28 cellular contexts compared by ENCODE assay signal in genomic region chr3:23485922-23486321, GRCh38.
"Had no signal": no experiment of that assay in that cellular context is flagged by ENCODE, and none has a peak within 500 bp of the region (broad histone marks: within the 10 kb centered on the region; RNA-seq: fewer than 3 reads in every experiment).

No MANE protein-coding gene starts in this region.

- H3K4me1 ChIP-seq: pancreas, prostate gland, right lobe of liver, transverse colon, uterus had no signal

- H3K27me3 ChIP-seq: neural progenitor cell, neutrophil, pancreas, right lobe of liver, sigmoid colon, suprapubic skin, testis, tibial artery, transverse colon, upper lobe of right lung, uterus had no signal

- H3K4me3 ChIP-seq: neural progenitor cell, pancreas, prostate gland, right lobe of liver, sigmoid colon, suprapubic skin, testis, tibial artery, transverse colon, upper lobe of right lung, uterus had no signal

- ATAC-seq: naive thymus-derived CD4-positive, alpha-beta T cell; pancreas; stimulated activated memory B cell treated with anti-CD40 and anti-IgM and Interleukin-4, amounts not matched to agents 10 μg/mL and 1 μg/mL and 100 μg/mL, for 72 hours; stimulated activated naive CD8-positive, alpha-beta T cell treated with anti-CD3 and anti-CD28 coated beads, Interleukin-15, amount 100 ng/mL, for 72 hours; stimulated activated naive CD8-positive, alpha-beta T cell treated with anti-CD3 and anti-CD28 coated beads, Interleukin-15, Interleukin-2, amounts not matched to agents 100 U/mL and 50 U/mL, for 24 hours; upper lobe of right lung had no signal

- H3K9ac ChIP-seq: neural progenitor cell had no signal

- H2AFZ ChIP-seq: neural progenitor cell had no signal

- H3K4me2 ChIP-seq: neural progenitor cell had no signal

- H3K36me3 ChIP-seq: neural progenitor cell, neutrophil, pancreas, prostate gland, right lobe of liver, sigmoid colon, suprapubic skin, transverse colon, upper lobe of right lung, uterus had no signal

- H3K9me3 ChIP-seq: neutrophil, pancreas, prostate gland, right lobe of liver, suprapubic skin, testis, tibial artery, transverse colon, uterus had no signal

- H3K27me3 Mint-ChIP-seq: naive thymus-derived CD4-positive, alpha-beta T cell; stimulated activated memory B cell treated with anti-CD40 and anti-IgM and Interleukin-4, amounts not matched to agents 10 μg/mL and 1 μg/mL and 100 μg/mL, for 72 hours; stimulated activated naive CD8-positive, alpha-beta T cell treated with anti-CD3 and anti-CD28 coated beads, Interleukin-15, amount 100 ng/mL, for 72 hours had no signal

- DNase-seq: naive thymus-derived CD4-positive, alpha-beta T cell; nucleus accumbens; retina; right lobe of liver; sigmoid colon; small intestine; stimulated activated CD4-positive, alpha-beta T cell treated with anti-CD3 and anti-CD28 coated beads, Interleukin-12 subunit alpha, Interleukin-12 subunit beta, amount 100 ng/mL, for 4 hours; stimulated activated CD4-positive, alpha-beta T cell treated with anti-CD3 and anti-CD28 coated beads, Interleukin-1b, Interleukin-23, amount 100 ng/mL, for 48 hours; stimulated activated CD4-positive, alpha-beta T cell treated with anti-CD3 and anti-CD28 coated beads, Interleukin-4, amount 100 ng/mL, for 1 hour; stimulated activated CD4-positive, alpha-beta T cell treated with anti-CD3 and anti-CD28 coated beads, Interleukin-4, amount 100 ng/mL, for 4 hours; stimulated activated CD8-positive, alpha-beta memory T cell treated with anti-CD3 and anti-CD28 coated beads, Interleukin-4, amount 100 ng/mL, for 48 hours; stimulated activated naive CD4-positive, alpha-beta T cell; stimulated activated naive CD8-positive, alpha-beta T cell treated with anti-CD3 and anti-CD28 coated beads, Interleukin-15, amount 100 ng/mL, for 72 hours; stimulated activated naive CD8-positive, alpha-beta T cell treated with anti-CD3 and anti-CD28 coated beads, Interleukin-15, Interleukin-2, amounts not matched to agents 100 U/mL and 50 U/mL, for 24 hours; substantia nigra; testis; tibial artery; transverse colon; upper lobe of right lung; uterus had no signal

- H3K27ac Mint-ChIP-seq: naive thymus-derived CD4-positive, alpha-beta T cell; nephron; neural progenitor cell; stimulated activated memory B cell treated with anti-CD40 and anti-IgM and Interleukin-4, amounts not matched to agents 10 μg/mL and 1 μg/mL and 100 μg/mL, for 72 hours; stimulated activated naive CD8-positive, alpha-beta T cell treated with anti-CD3 and anti-CD28 coated beads, Interleukin-15, amount 100 ng/mL, for 72 hours; type B pancreatic cell had no signal

- H3K4me3 Mint-ChIP-seq: naive thymus-derived CD4-positive, alpha-beta T cell; nephron; neural progenitor cell; stimulated activated memory B cell treated with anti-CD40 and anti-IgM and Interleukin-4, amounts not matched to agents 10 μg/mL and 1 μg/mL and 100 μg/mL, for 72 hours; stimulated activated naive CD8-positive, alpha-beta T cell treated with anti-CD3 and anti-CD28 coated beads, Interleukin-15, amount 100 ng/mL, for 72 hours; type B pancreatic cell had no signal

- H3K27ac ChIP-seq: neural progenitor cell, neutrophil, pancreas, prostate gland, right lobe of liver, sigmoid colon, suprapubic skin, testis, tibial artery, transverse colon, upper lobe of right lung, uterus had no signal
